In genomic region chr4:52836653-52837052, GRCh38 we compare ENCODE assay signal across 30 cellular contexts. TPM values are rescaled to one million over a fixed set of nuclear protein-coding genes. Genes with fewer than 3 reads are reported as not detected.
DNase-seq lines count a peak whose midpoint lies in the region; ATAC-seq and TF ChIP-seq lines count a peak whose summit lies in the region.
"Had no signal": no experiment of that assay in that cellular context is flagged by ENCODE, and none has a peak within 500 bp of the region (broad histone marks: within the 10 kb centered on the region; RNA-seq: fewer than 3 reads in every experiment).

No MANE protein-coding gene starts in this region.

- H3K27ac Mint-ChIP-seq in MCF 10A (ENCODE audit: low read depth, unreplicated experiment) = peak overlapping the region; percentile 92
- H3K27ac Mint-ChIP-seq in WTC11 = peak overlapping the region; percentile 71
- H3K27ac Mint-ChIP-seq: activated CD4-positive, alpha-beta memory T cell treated with anti-CD3 and anti-CD28 coated beads, Interleukin-2, amount 10 ng/mL, durations not matched to agents 7 days and 5 days; activated naive CD8-positive, alpha-beta T cell; IgD-negative memory B cell; nephron progenitor cell; T-cell had no signal

- intact Hi-C loops in MCF 10A (cut with micrococcal nuclease) = loop anchor here (5.0 to 10.0 kb wide), 2 partner anchors 124 to 182 kb away; partner anchors contain the start of gene USP46
- intact Hi-C loops in breast epithelium (cut with DNase I; ENCODE audit: low total_unique reads) = no loop called here

- H3K36me3 ChIP-seq in breast epithelium = no peaks in the 10 kb centered on the region
- H3K36me3 ChIP-seq: ascending aorta, BE2C, gastrocnemius medialis, HAP-1, sigmoid colon, tibial artery had no signal

- no peak overlapping the region for H3K27ac ChIP-seq in breast epithelium
- H3K27ac ChIP-seq: ascending aorta, gastrocnemius medialis, parathyroid adenoma, PC-9, sigmoid colon, tibial artery had no signal

- H3K9me3 ChIP-seq in breast epithelium = no peaks in the 10 kb centered on the region
- H3K9me3 ChIP-seq: ascending aorta, BE2C, gastrocnemius medialis, HAP-1, sigmoid colon, tibial artery had no signal

- TF ChIP-seq CTCF in MCF 10A (IDR thresholded peaks at IDR 0.05; ENCODE audit: unreplicated experiment) = no peak
- TF ChIP-seq CTCF in breast epithelium (IDR thresholded peaks at IDR 0.05) = no peak
- TF ChIP-seq CTCF in WTC11 (IDR thresholded peaks at IDR 0.05) = no peak
- TF ChIP-seq CTCF in fibroblast of villous mesenchyme (IDR thresholded peaks at IDR 0.05; ENCODE audit: insufficient read depth, low read depth, low read length) = no peak

- H3K4me1 Mint-ChIP-seq in MCF 10A (ENCODE audit: insufficient read depth, unreplicated experiment) (peaks cover 47% of the 10 kb centered on the region), WTC11 (peaks cover 84% of the 10 kb centered on the region)
- H3K4me1 Mint-ChIP-seq: activated CD4-positive, alpha-beta memory T cell treated with anti-CD3 and anti-CD28 coated beads, Interleukin-2, amount 10 ng/mL, durations not matched to agents 7 days and 5 days; IgD-negative memory B cell; stimulated activated naive CD8-positive, alpha-beta T cell treated with anti-CD3 and anti-CD28 coated beads, Interleukin-15, amount 100 ng/mL, for 72 hours; T-cell had no signal

- no peaks in the 10 kb centered on the region for H3K27me3 ChIP-seq in breast epithelium
- H3K27me3 ChIP-seq: ascending aorta, BE2C, gastrocnemius medialis, sigmoid colon, tibial artery had no signal

- H3K36me3 Mint-ChIP-seq in MCF 10A (ENCODE audit: insufficient read depth, unreplicated experiment) = no peaks in the 10 kb centered on the region
- H3K36me3 Mint-ChIP-seq in WTC11 = peaks cover 11% of the 10 kb centered on the region
- H3K36me3 Mint-ChIP-seq: activated naive CD8-positive, alpha-beta T cell; IgD-negative memory B cell; T-cell had no signal

- BruUV-seq in MCF 10A (replicated peaks; lab: Mats Ljungman, UMichigan) = no TSS peak

- TF ChIP-seq POLR2A in breast epithelium (IDR thresholded peaks at IDR 0.05) = no peak

- DNase-seq in MCF 10A (ENCODE audit: unreplicated experiment) (no peak), breast epithelium (ENCODE audit: low spot score in 2 of 2) (no peak), WTC11 (ENCODE audit: low spot score) (no peak), fibroblast of villous mesenchyme (ENCODE audit: low read depth) (peak; percentile 28), CD1c-positive myeloid dendritic cell (ENCODE audit: extremely low spot score) (no peak), LoVo (ENCODE audit: low spot score) (no peak), NCI-H82 treated with DMSO at 0.1 percent for 48 hours (lab: John Stamatoyannopoulos, UW; ENCODE audit: unreplicated experiment) (no peak)
- DNase-seq: 8988T; activated CD4-positive, alpha-beta memory T cell treated with anti-CD3 and anti-CD28 coated beads, Interleukin-2, amount 10 ng/mL, durations not matched to agents 7 days and 5 days; BE2C; gastrocnemius medialis; GF-D8; hypothalamus; islet precursor cell; MM.1S; NCI-H1436; nephron progenitor cell; PC-9; SIG-M5; sigmoid colon; stimulated activated naive CD8-positive, alpha-beta T cell treated with anti-CD3 and anti-CD28 coated beads, Interleukin-15, amount 100 ng/mL, for 72 hours; T-cell; tibial artery had no signal

- no peaks in the 10 kb centered on the region for H3K27me3 Mint-ChIP-seq in MCF 10A (ENCODE audit: insufficient read depth, unreplicated experiment)
- peaks cover 22% of the 10 kb centered on the region for H3K27me3 Mint-ChIP-seq in WTC11 (ENCODE audit: low read depth)

- H3K4me1 ChIP-seq in breast epithelium = peaks cover 3 to 5% of the 10 kb centered on the region in 2 donors
- H3K4me1 ChIP-seq: ascending aorta, HAP-1, parathyroid adenoma had no signal

- POLR2A ChIA-PET in MCF 10A (lab: Yijun Ruan, JAX) = interaction anchor here (0.9 to 8.2 kb wide), 5 partner anchors 9 to 124 kb away, joined by 3 to 124 read pairs (median 27); no protein-coding TSS in a partner anchor
- POLR2A ChIA-PET in WTC11 (lab: Charles Lee) = no interaction called here

- no peak for ATAC-seq in WTC11
- no peak for ATAC-seq in HG02571 (IDR thresholded peaks at IDR 0.05; ENCODE audit: unreplicated experiment)
- ATAC-seq: activated CD4-positive, CD25-positive, alpha-beta regulatory T cell treated with anti-CD3 and anti-CD28 coated beads, Interleukin-2, amount 50 U/mL, for 24 hours; gastrocnemius medialis; stimulated activated naive CD8-positive, alpha-beta T cell treated with anti-CD3 and anti-CD28 coated beads, Interleukin-15, amount 100 ng/mL, for 72 hours; T-cell had no signal

- CTCF ChIA-PET in MCF 10A (lab: Yijun Ruan, JAX) (interaction anchor here (0.5 to 1.4 kb wide), 4 partner anchors 13 to 124 kb away, joined by 3 to 6 read pairs (median 4); no protein-coding TSS in a partner anchor), WTC11 (lab: Charles Lee) (interaction anchor here (1.1 kb wide), 1 partner anchor 33 kb away, joined by 4 read pairs; no protein-coding TSS in a partner anchor)

- H3K4me3 Mint-ChIP-seq in MCF 10A (ENCODE audit: unreplicated experiment) (peak overlapping the region; percentile 60), WTC11 (no peak overlapping the region)
- H3K4me3 Mint-ChIP-seq: activated CD4-positive, alpha-beta memory T cell treated with anti-CD3 and anti-CD28 coated beads, Interleukin-2, amount 10 ng/mL, durations not matched to agents 7 days and 5 days; activated naive CD8-positive, alpha-beta T cell; IgD-negative memory B cell; nephron progenitor cell; stimulated activated naive CD8-positive, alpha-beta T cell treated with anti-CD3 and anti-CD28 coated beads, Interleukin-15, amount 100 ng/mL, for 72 hours; T-cell had no signal

- H3K4me3 ChIP-seq in breast epithelium = no peak overlapping the region
- no peak overlapping the region for H3K4me3 ChIP-seq in fibroblast of villous mesenchyme (ENCODE audit: low read depth, low read length)
- H3K4me3 ChIP-seq: ascending aorta, gastrocnemius medialis, HAP-1, PC-9, sigmoid colon, tibial artery had no signal

- no peaks in the 10 kb centered on the region for H3K9me3 Mint-ChIP-seq in MCF 10A (ENCODE audit: unreplicated experiment)
- H3K9me3 Mint-ChIP-seq in WTC11 = peaks cover 11% of the 10 kb centered on the region
- H3K9me3 Mint-ChIP-seq: activated CD4-positive, alpha-beta memory T cell treated with anti-CD3 and anti-CD28 coated beads, Interleukin-2, amount 10 ng/mL, durations not matched to agents 7 days and 5 days; IgD-negative memory B cell; nephron progenitor cell; stimulated activated naive CD8-positive, alpha-beta T cell treated with anti-CD3 and anti-CD28 coated beads, Interleukin-15, amount 100 ng/mL, for 72 hours; T-cell had no signal

TF ChIP-seq in WTC11, 78 proteins besides CTCF, POLR2A, EP300 and RAD21 (continues in another document):
- TF ChIP-seq PRDM15 (CRISPR knock-in tag; IDR thresholded peaks at IDR 0.05) (no peak), ETV6 (CRISPR knock-in tag; IDR thresholded peaks at IDR 0.05) (no peak), ZNF138 (CRISPR knock-in tag; conservative IDR thresholded peaks at IDR 0.05) (no peak), USF2 (CRISPR knock-in tag; IDR thresholded peaks at IDR 0.05) (no peak), ZNF416 (CRISPR knock-in tag; IDR thresholded peaks at IDR 0.05) (no peak)

RNA-seq across cellular contexts. Expression of gene RASL11B, which starts 25.5 kb away (rescaled TPM):
- total RNA-seq in MCF 10A (2022) = 1.7 and 2.6 TPM in 2 replicates
- total RNA-seq in breast epithelium = 1 to 10 TPM in 2 of 3 donors, not detected in 1; 3.1 to 4.9 TPM
- total RNA-seq in WTC11 (2021) = 58.5 to 71.9 TPM (median 69.9 TPM) in 3 replicates
- total RNA-seq in fibroblast of villous mesenchyme = 0.43 and 1.3 TPM in 2 replicates
- total RNA-seq: ascending aorta, PC-9 had no signal

Comparison
In these comparisons a context has a peak if more than half of its experiments do, and no peak if none do; other contexts are left out.
1. RNA of gene RASL11B, which starts 25.5 kb away (total RNA-seq): 58.5 to 71.9 TPM in WTC11; 3.1 to 4.9 TPM in breast epithelium, 1.7 to 2.6 TPM in MCF 10A and 0.43 to 1.3 TPM in fibroblast of villous mesenchyme; every median in the first group is over 10 times any median in the second.